ENCODE assay signal across 8 cellular contexts in genomic region chr19:18349524-18350128, GRCh38. TPM values are rescaled to one million over a fixed set of nuclear protein-coding genes. Genes with fewer than 3 reads are reported as not detected.
DNase-seq lines count a peak whose midpoint lies in the region; ATAC-seq and TF ChIP-seq lines count a peak whose summit lies in the region.

No MANE protein-coding gene starts in this region.

- DNase-seq in DMS53 treated with DMSO at 0.1 percent for 48 hours (lab: John Stamatoyannopoulos, UW; ENCODE audit: unreplicated experiment) (peak; percentile 32), HCEC 1CT (peak; percentile 63), T1000 (lab: John Stamatoyannopoulos, UW) (peak; percentile 36), fibroblast of mammary gland (ENCODE audit: low read depth) (peak; percentile 63), posterior vena cava (ENCODE audit: low spot score) (peak; percentile 88)
- DNase-seq in activated T-helper 2 cell treated with anti-CD3 and anti-CD28 coated beads, Interferon-gamma antibody, Interleukin-2, Interleukin-4, amounts not matched to agents 10 μg/mL and 5 μg/mL and 100 μg/mL, durations not matched to agents 14 hours and 24 hours and 36 hours (ENCODE audit: low spot score), result no peak

- intact Hi-C loops in posterior vena cava (cut with DNase I), result loop anchor here (5.0 to 10.0 kb wide), 2 partner anchors 55 to 63 kb away; no protein-coding TSS in a partner anchor
- intact Hi-C loops in activated T-helper 2 cell treated with anti-CD3 and anti-CD28 coated beads, Interferon-gamma antibody, Interleukin-2, Interleukin-4, amounts not matched to agents 10 μg/mL and 5 μg/mL and 100 μg/mL, durations not matched to agents 14 hours and 24 hours and 36 hours (cut with micrococcal nuclease), result loop anchor here (5.0 kb wide), 1 partner anchor 63 kb away; no protein-coding TSS in a partner anchor

- H3K4me1 Mint-ChIP-seq in activated T-helper 2 cell treated with anti-CD3 and anti-CD28 coated beads, Interferon-gamma antibody, Interleukin-2, Interleukin-4, amounts not matched to agents 10 μg/mL and 5 μg/mL and 100 μg/mL, durations not matched to agents 14 hours and 24 hours and 36 hours (ENCODE audit: low read depth), result no peaks in the 10 kb centered on the region

- ATAC-seq in GM18909 (IDR thresholded peaks at IDR 0.05; ENCODE audit: poor library complexity, unreplicated experiment) (no peak), GM21529 (IDR thresholded peaks at IDR 0.05; ENCODE audit: unreplicated experiment) (no peak)

- H3K36me3 Mint-ChIP-seq in activated T-helper 2 cell treated with anti-CD3 and anti-CD28 coated beads, Interferon-gamma antibody, Interleukin-2, Interleukin-4, amounts not matched to agents 10 μg/mL and 5 μg/mL and 100 μg/mL, durations not matched to agents 14 hours and 24 hours and 36 hours (ENCODE audit: low read depth), result peaks cover 28% of the 10 kb centered on the region

- H3K4me3 Mint-ChIP-seq in activated T-helper 2 cell treated with anti-CD3 and anti-CD28 coated beads, Interferon-gamma antibody, Interleukin-2, Interleukin-4, amounts not matched to agents 10 μg/mL and 5 μg/mL and 100 μg/mL, durations not matched to agents 14 hours and 24 hours and 36 hours (ENCODE audit: low read depth), result no peak overlapping the region

- TF ChIP-seq CTCF in fibroblast of mammary gland (conservative IDR thresholded peaks at IDR 0.05; ENCODE audit: control insufficient read depth, insufficient read depth, low read depth, low read length), result peak; percentile 94

- H3K27me3 Mint-ChIP-seq in activated T-helper 2 cell treated with anti-CD3 and anti-CD28 coated beads, Interferon-gamma antibody, Interleukin-2, Interleukin-4, amounts not matched to agents 10 μg/mL and 5 μg/mL and 100 μg/mL, durations not matched to agents 14 hours and 24 hours and 36 hours (ENCODE audit: low read depth), result no peaks in the 10 kb centered on the region

- H3K27ac Mint-ChIP-seq in activated T-helper 2 cell treated with anti-CD3 and anti-CD28 coated beads, Interferon-gamma antibody, Interleukin-2, Interleukin-4, amounts not matched to agents 10 μg/mL and 5 μg/mL and 100 μg/mL, durations not matched to agents 14 hours and 24 hours and 36 hours, result no peak overlapping the region

- H3K9me3 Mint-ChIP-seq in activated T-helper 2 cell treated with anti-CD3 and anti-CD28 coated beads, Interferon-gamma antibody, Interleukin-2, Interleukin-4, amounts not matched to agents 10 μg/mL and 5 μg/mL and 100 μg/mL, durations not matched to agents 14 hours and 24 hours and 36 hours, result no peaks in the 10 kb centered on the region

- no peak overlapping the region for H3K4me3 ChIP-seq in fibroblast of mammary gland (ENCODE audit: control insufficient read depth, low read depth, low read length)

RNA-seq across cellular contexts. Expression of gene PGPEP1, which starts 9.2 kb away (rescaled TPM):
- 10 to 100 TPM; 42.8 to 48.6 TPM for total RNA-seq in posterior vena cava
- 24.9 and 29.4 TPM in 2 replicates for total RNA-seq in activated T-helper 2 cell treated with anti-CD3 and anti-CD28 coated beads, Interferon-gamma antibody, Interleukin-2, Interleukin-4, amounts not matched to agents 10 μg/mL and 5 μg/mL and 100 μg/mL, durations not matched to agents 14 hours and 24 hours and 36 hours

RNA-seq across cellular contexts. Expression of gene LSM4, which starts 26.8 kb away (rescaled TPM):
- 10 to 100 TPM; 44.4 to 46.9 TPM for total RNA-seq in posterior vena cava
- 198 and 208 TPM in 2 replicates for total RNA-seq in activated T-helper 2 cell treated with anti-CD3 and anti-CD28 coated beads, Interferon-gamma antibody, Interleukin-2, Interleukin-4, amounts not matched to agents 10 μg/mL and 5 μg/mL and 100 μg/mL, durations not matched to agents 14 hours and 24 hours and 36 hours

RNA-seq across cellular contexts. Expression of gene GDF15, which starts 36.3 kb away (rescaled TPM):
- 1 to 10 TPM; 3.1 to 4.5 TPM for total RNA-seq in posterior vena cava
- total RNA-seq in activated T-helper 2 cell treated with anti-CD3 and anti-CD28 coated beads, Interferon-gamma antibody, Interleukin-2, Interleukin-4, amounts not matched to agents 10 μg/mL and 5 μg/mL and 100 μg/mL, durations not matched to agents 14 hours and 24 hours and 36 hours, result not detected in 2 replicates

RNA-seq across cellular contexts. Expression of gene LRRC25, which starts 47.8 kb away (rescaled TPM):
- 10 to 100 TPM in 1 of 2 donors, 1 to 10 TPM in 1; 6.8 to 16.8 TPM for total RNA-seq in posterior vena cava
- total RNA-seq in activated T-helper 2 cell treated with anti-CD3 and anti-CD28 coated beads, Interferon-gamma antibody, Interleukin-2, Interleukin-4, amounts not matched to agents 10 μg/mL and 5 μg/mL and 100 μg/mL, durations not matched to agents 14 hours and 24 hours and 36 hours, result not detected in 2 replicates
